Comparison of ENCODE assay signal across 8 cellular contexts in genomic region chr19:1507763-1508506, GRCh38. TPM values are rescaled to one million over a fixed set of nuclear protein-coding genes. Genes with fewer than 3 reads are reported as not detected.
A peak's percentile ranks its signal among the peaks of the same experiment; 100 is the strongest.
DNase-seq lines count a peak whose midpoint lies in the region; ATAC-seq and TF ChIP-seq lines count a peak whose summit lies in the region.

No MANE protein-coding gene starts in this region.

- H3K4me1 Mint-ChIP-seq in activated CD4-positive, alpha-beta T cell treated with anti-CD3 and anti-CD28 coated beads for 36 hours = peaks cover 16% of the 10 kb centered on the region

- ATAC-seq in activated CD4-positive, alpha-beta T cell treated with anti-CD3 and anti-CD28 coated beads for 36 hours = peak; percentile 87
- no peak for ATAC-seq in HG03135 (IDR thresholded peaks at IDR 0.05; ENCODE audit: unreplicated experiment)

- no peaks in the 10 kb centered on the region for H3K36me3 ChIP-seq in HEK293 (ENCODE audit: control insufficient read depth in 2 of 2, insufficient read depth in 1 of 2, low read length in 2 of 2)

- H3K4me3 ChIP-seq in AG10803 (ENCODE audit: low read length) = peak overlapping the region; percentile 64
- peak overlapping the region; percentile 36 for H3K4me3 ChIP-seq in HEK293 (ENCODE audit: low read depth, low read length)

- no peaks in the 10 kb centered on the region for H3K9me3 ChIP-seq in HEK293 (ENCODE audit: control insufficient read depth, insufficient read depth, low read depth, low read length)

- DNase-seq in AG10803 (ENCODE audit: low read depth) (peak; percentile 94), NCI-H345 (lab: John Stamatoyannopoulos, UW) (peak; percentile 96), cerebellar nuclear complex (lab: John Stamatoyannopoulos, UW) (peak; percentile 17 to 77), iris pigment epithelial cell (ENCODE audit: low read depth) (peak; percentile 95), smooth muscle cell of the brain vasculature (ENCODE audit: low read depth, low spot score) (peak; percentile 85)
- peak; percentile 95 for DNase-seq in activated CD4-positive, alpha-beta T cell treated with anti-CD3 and anti-CD28 coated beads for 36 hours

- H3K4me1 ChIP-seq in HEK293 (ENCODE audit: control insufficient read depth, insufficient read depth, low read length) = peaks cover 3% of the 10 kb centered on the region; the same call in 1 of the 2 replicates

- H3K9me3 Mint-ChIP-seq in activated CD4-positive, alpha-beta T cell treated with anti-CD3 and anti-CD28 coated beads for 36 hours (ENCODE audit: low read depth) = no peaks in the 10 kb centered on the region

- peak overlapping the region; percentile 73 for H3K4me3 Mint-ChIP-seq in activated CD4-positive, alpha-beta T cell treated with anti-CD3 and anti-CD28 coated beads for 36 hours

- intact Hi-C loops in activated CD4-positive, alpha-beta T cell treated with anti-CD3 and anti-CD28 coated beads for 36 hours (cut with DNase I, micrococcal nuclease) = loop anchor here (1.0 kb wide), 4 partner anchors 18 to 304 kb away; partner anchors contain the start of genes PCSK4 (in 2 of the 2), ATP8B3 (in 1 of the 2), C19orf25 (in 1 of the 2) and MEX3D (in 1 of the 2)

- CTCF ChIA-PET in HEK293 (lab: Yijun Ruan, JAX) = interaction anchor here (0.6 kb wide), 1 partner anchor 22 kb away, joined by 3 read pairs; no protein-coding TSS in a partner anchor
- CTCF ChIA-PET in activated CD4-positive, alpha-beta T cell treated with anti-CD3 and anti-CD28 coated beads for 36 hours (lab: Charles Lee) = no interaction called here

- H3K27ac ChIP-seq in HEK293 (ENCODE audit: extremely low read depth, low read depth, low read length) = no peak overlapping the region

- POLR2A ChIA-PET in HEK293 (lab: Yijun Ruan, JAX) = no interaction called here
- POLR2A ChIA-PET in activated CD4-positive, alpha-beta T cell treated with anti-CD3 and anti-CD28 coated beads for 36 hours (lab: Charles Lee) = no interaction called here

- TF ChIP-seq CTCF in AG10803 (conservative IDR thresholded peaks at IDR 0.05; ENCODE audit: low read length) (no peak), HEK293 (tag by site-specific recombination; IDR thresholded peaks at IDR 0.05) (no peak)

- peak overlapping the region; percentile 88 for H3K27ac Mint-ChIP-seq in activated CD4-positive, alpha-beta T cell treated with anti-CD3 and anti-CD28 coated beads for 36 hours

- H3K36me3 Mint-ChIP-seq in activated CD4-positive, alpha-beta T cell treated with anti-CD3 and anti-CD28 coated beads for 36 hours (ENCODE audit: low read depth) = no peaks in the 10 kb centered on the region

- no peaks in the 10 kb centered on the region for H3K27me3 Mint-ChIP-seq in activated CD4-positive, alpha-beta T cell treated with anti-CD3 and anti-CD28 coated beads for 36 hours

TF ChIP-seq in HEK293, 187 proteins besides CTCF, POLR2A, EP300 and RAD21 (continues in another document):
- TF ChIP-seq ZBTB20 (tag by site-specific recombination; IDR thresholded peaks at IDR 0.05) (peak; percentile 73), ZNF677 (tag by site-specific recombination; IDR thresholded peaks at IDR 0.05) (no peak), ZNF280C (tag by site-specific recombination; IDR thresholded peaks at IDR 0.05) (no peak), KLF8 (tag by site-specific recombination; IDR thresholded peaks at IDR 0.05) (peak; percentile 68), ZNF449 (tag by site-specific recombination; IDR thresholded peaks at IDR 0.05) (peak; percentile 76), ZEB2 (tag by site-specific recombination; IDR thresholded peaks at IDR 0.05) (peak; percentile 52; the same call in 1 of the 2 replicates), ZNF184 (tag by site-specific recombination; IDR thresholded peaks at IDR 0.05) (no peak), ZFHX2 (tag by site-specific recombination; conservative IDR thresholded peaks at IDR 0.05) (peak; percentile 32; the same call in 1 of the 2 replicates), ZNF404 (tag by site-specific recombination; IDR thresholded peaks at IDR 0.05) (no peak), ZFP69B (tag by site-specific recombination; IDR thresholded peaks at IDR 0.05) (peak; percentile 97), GLIS1 (tag by site-specific recombination; IDR thresholded peaks at IDR 0.05) (peak; percentile 85; the same call in 1 of the 2 replicates), ZNF692 (tag by site-specific recombination; IDR thresholded peaks at IDR 0.05) (peak; percentile 98), WT1 (tag by site-specific recombination; IDR thresholded peaks at IDR 0.05) (peak; percentile 51; the same call in 1 of the 2 replicates), ZNF138 (tag by site-specific recombination; IDR thresholded peaks at IDR 0.05; ENCODE audit: borderline replicate concordance) (no peak), ZBTB10 (tag by site-specific recombination; IDR thresholded peaks at IDR 0.05) (peak; percentile 75; the same call in 1 of the 2 replicates), HOXD13 (CRISPR knock-in tag; IDR thresholded peaks at IDR 0.05; ENCODE audit: borderline replicate concordance) (peak; percentile 83; the same call in 1 of the 2 replicates), ZBTB48 (tag by site-specific recombination; IDR thresholded peaks at IDR 0.05) (peak; percentile 60; the same call in 1 of the 2 replicates), BCL11B (tag by site-specific recombination; IDR thresholded peaks at IDR 0.05; ENCODE audit: low read depth) (0 out of 2 replicates have a peak, but pooled peaks have one; percentile 15), ZNF548 (tag by site-specific recombination; IDR thresholded peaks at IDR 0.05) (no peak)

RNA-seq across cellular contexts. Expression of gene ADAMTSL5, which starts 4.9 kb away (rescaled TPM):
- total RNA-seq in activated CD4-positive, alpha-beta T cell treated with anti-CD3 and anti-CD28 coated beads for 36 hours = 1 to 10 TPM; 2.5 to 3.8 TPM

RNA-seq across cellular contexts. Expression of gene PLK5, which starts 15.9 kb away (rescaled TPM):
- total RNA-seq in activated CD4-positive, alpha-beta T cell treated with anti-CD3 and anti-CD28 coated beads for 36 hours = not detected

RNA-seq across cellular contexts. Expression of gene REEP6, which starts 17.0 kb away (rescaled TPM):
- total RNA-seq in activated CD4-positive, alpha-beta T cell treated with anti-CD3 and anti-CD28 coated beads for 36 hours = 1 to 10 TPM; 2.1 to 2.7 TPM

RNA-seq across cellular contexts. Expression of gene PCSK4, which starts 17.8 kb away (rescaled TPM):
- 1 to 10 TPM; 1.8 to 3.9 TPM for total RNA-seq in activated CD4-positive, alpha-beta T cell treated with anti-CD3 and anti-CD28 coated beads for 36 hours

RNA-seq across cellular contexts. Expression of gene C19orf25, which starts 28.9 kb away (rescaled TPM):
- total RNA-seq in activated CD4-positive, alpha-beta T cell treated with anti-CD3 and anti-CD28 coated beads for 36 hours = 10 to 100 TPM; 19.9 to 26.9 TPM
